13 cellular contexts compared by ENCODE assay signal in genomic region chr7:867001-867405, GRCh38. TPM values are rescaled to one million over a fixed set of nuclear protein-coding genes. Genes with fewer than 3 reads are reported as not detected.
A peak's percentile ranks its signal among the peaks of the same experiment; 100 is the strongest.
DNase-seq lines count a peak whose midpoint lies in the region; ATAC-seq and TF ChIP-seq lines count a peak whose summit lies in the region.
"Had no signal": no experiment of that assay in that cellular context is flagged by ENCODE, and none has a peak within 500 bp of the region (broad histone marks: within the 10 kb centered on the region; RNA-seq: fewer than 3 reads in every experiment).

No MANE protein-coding gene starts in this region.

- TF ChIP-seq CTCF in astrocyte of the spinal cord (IDR thresholded peaks at IDR 0.05; ENCODE audit: low read depth, low read length), result no peak
- no peak for TF ChIP-seq CTCF in right atrium auricular region (IDR thresholded peaks at IDR 0.05)
- TF ChIP-seq CTCF in sigmoid colon (IDR thresholded peaks at IDR 0.05), result no peak

- WGBS in sigmoid colon, 2 donors, result 40 to 76% methylated on average over 18 of the region's 18 CpGs

- peak in 3 of 4 donors; percentile 52 to 90 (median 66) for TF ChIP-seq EP300 in sigmoid colon (IDR thresholded peaks at IDR 0.05)

- H3K36me3 ChIP-seq in right atrium auricular region, result peaks cover 51% of the 10 kb centered on the region
- H3K36me3 ChIP-seq in sigmoid colon, result peaks cover 3 to 84% (median 45%) of the 10 kb centered on the region in 4 donors

- H3K4me3 Mint-ChIP-seq in T-cell, result no peak overlapping the region
- H3K4me3 Mint-ChIP-seq: activated CD4-positive, alpha-beta memory T cell treated with anti-CD3 and anti-CD28 coated beads for 36 hours had no signal

- DNase-seq in Caki2 (ENCODE audit: low read depth), result peak; percentile 92
- DNase-seq in astrocyte of the spinal cord (ENCODE audit: low read depth, low spot score), result peak; percentile 77
- DNase-seq in right atrium auricular region (ENCODE audit: low spot score), result peak; percentile 82
- DNase-seq in sigmoid colon, result peak; percentile 93
- DNase-seq in T-cell, result no peak
- DNase-seq in putamen (ENCODE audit: low spot score), result no peak
- DNase-seq: activated CD4-positive, alpha-beta memory T cell treated with anti-CD3 and anti-CD28 coated beads for 36 hours; dermis blood vessel endothelial cell; DMS53; NCI-H82 had no signal

- H3K27ac ChIP-seq in right atrium auricular region (peak overlapping the region; percentile 89 to 94), sigmoid colon (peak overlapping the region; percentile 78 to 96 (median 88))
- H3K27ac ChIP-seq: parathyroid adenoma had no signal

- in situ Hi-C loops in Caki2 (cut with HindIII; ENCODE audit: low pct_unique_long_range_greater_than_20kb, low sequenced_read_pairs), result no loop called here
- in situ Hi-C loops in astrocyte of the spinal cord (cut with HindIII; ENCODE audit: low sequenced_read_pairs), result no loop called here

- POLR2A ChIA-PET in T-cell (lab: Charles Lee), result no interaction called here

- H3K27ac Mint-ChIP-seq in T-cell, result no peak overlapping the region
- H3K27ac Mint-ChIP-seq: activated CD4-positive, alpha-beta memory T cell treated with anti-CD3 and anti-CD28 coated beads for 36 hours had no signal

- H3K4me1 Mint-ChIP-seq in T-cell, result peaks cover 0 to 4% (median 4%) of the 10 kb centered on the region in 3 donors

- CTCF ChIA-PET in T-cell (lab: Charles Lee), result no interaction called here

- peak in 1 of 2 donors; percentile 2 for TF ChIP-seq POLR2A in sigmoid colon (IDR thresholded peaks at IDR 0.05)

- H3K27me3 Mint-ChIP-seq in T-cell, result no peaks in the 10 kb centered on the region
- H3K27me3 Mint-ChIP-seq: activated CD4-positive, alpha-beta memory T cell treated with anti-CD3 and anti-CD28 coated beads for 36 hours had no signal

- peaks cover 46% of the 10 kb centered on the region for H3K36me3 Mint-ChIP-seq in T-cell

- H3K9me3 ChIP-seq in right atrium auricular region, result no peaks in the 10 kb centered on the region
- no peaks in the 10 kb centered on the region for H3K9me3 ChIP-seq in sigmoid colon

- H3K4me3 ChIP-seq in astrocyte of the spinal cord (ENCODE audit: low read depth, low read length) (no peak overlapping the region), right atrium auricular region (no peak overlapping the region), sigmoid colon (no peak overlapping the region)

- no peaks in the 10 kb centered on the region for H3K9me3 Mint-ChIP-seq in T-cell
- H3K9me3 Mint-ChIP-seq: activated CD4-positive, alpha-beta memory T cell treated with anti-CD3 and anti-CD28 coated beads for 36 hours had no signal

- intact Hi-C loops in sigmoid colon (cut with DNase I), result no loop called here

- H3K27me3 ChIP-seq in right atrium auricular region (no peaks in the 10 kb centered on the region), sigmoid colon (no peaks in the 10 kb centered on the region)

- ATAC-seq in GM19452 (IDR thresholded peaks at IDR 0.05; ENCODE audit: unreplicated experiment), result no peak
- ATAC-seq in T-cell (replicated peaks in 1 of 4), result no peak
- no peak for ATAC-seq in GM19023 (IDR thresholded peaks at IDR 0.05; ENCODE audit: unreplicated experiment)

- peaks cover 0 to 20% of the 10 kb centered on the region in 2 donors for H3K4me1 ChIP-seq in right atrium auricular region
- H3K4me1 ChIP-seq in sigmoid colon, result peaks cover 0 to 26% (median 20%) of the 10 kb centered on the region in 4 donors
- H3K4me1 ChIP-seq: parathyroid adenoma had no signal

RNA-seq across cellular contexts. Expression of gene GET4, which starts 9.4 kb away (rescaled TPM):
- 106 and 117 TPM in 2 replicates for total RNA-seq in Caki2 (2014; rRNA removed; shearing (Covaris generic); ENCODE audit: low replicate concordance)
- total RNA-seq in right atrium auricular region (10 to 100 TPM; 16.1 to 19.7 TPM), sigmoid colon (10 to 100 TPM; 20.3 to 32.4 (median 25.4) TPM), T-cell (10 to 100 TPM; 52.2 to 76.4 (median 54.7) TPM)
- polyA plus RNA-seq in sigmoid colon, result 10 to 100 TPM; 25.8 to 51.4 (median 31.2) TPM

RNA-seq across cellular contexts. Expression of gene SUN1, which starts 34.7 kb away (rescaled TPM):
- 111 and 198 TPM in 2 replicates for total RNA-seq in Caki2 (2014; rRNA removed; shearing (Covaris generic); ENCODE audit: low replicate concordance)
- total RNA-seq in right atrium auricular region (10 to 100 TPM; 84.4 to 97.5 TPM), sigmoid colon (100 to 1,000 TPM; 108 to 130 (median 119) TPM), T-cell (100 to 1,000 TPM in 3 of 5 donors, 10 to 100 TPM in 2; 90.8 to 299 (median 279) TPM)
- 10 to 100 TPM; 23.4 to 71.0 (median 30.1) TPM for polyA plus RNA-seq in sigmoid colon

Comparison
In these comparisons a context has a peak if more than half of its experiments do, and no peak if none do; other contexts are left out.
1. DNase-seq: peak in Caki2 (single experiment), astrocyte of the spinal cord (single experiment), right atrium auricular region (single experiment) and sigmoid colon (single experiment); none in T-cell (0 of 34) and putamen (single experiment).